14 cellular contexts compared by ENCODE assay signal in genomic region chr16:65497571-65497970, GRCh38.
DNase-seq lines count a peak whose midpoint lies in the region; ATAC-seq and TF ChIP-seq lines count a peak whose summit lies in the region.
"Had no signal": no experiment of that assay in that cellular context is flagged by ENCODE, and none has a peak within 500 bp of the region (broad histone marks: within the 10 kb centered on the region; RNA-seq: fewer than 3 reads in every experiment).

No MANE protein-coding gene starts in this region.

- BruUV-seq in IMR-90 (replicated peaks; lab: Mats Ljungman, UMichigan), result no TSS peak

- WGBS in IMR-90 (ENCODE audit: extremely low coverage in 2 of 2, insufficient read length in 1 of 2), 2 experiments, result 0% methylated on average over 2 of the region's 6 CpGs; no CpG with 5 or more reads in 1 of the 2 experiments
- 87 to 94% methylated on average over 3 to 6 of the region's 6 CpGs for WGBS in endodermal cell (ENCODE audit: insufficient coverage in 1 of 2, insufficient read length in 1 of 2), 2 experiments

- POLR2A ChIA-PET in IMR-90 (lab: Charles Lee; ENCODE audit: unreplicated experiment), result no interaction called here

- H4K91ac ChIP-seq in IMR-90 (ENCODE audit: insufficient read depth, low read depth, low read length), result no peak overlapping the region

- H3K18ac ChIP-seq in IMR-90 (ENCODE audit: low read depth, low read length), result no peak overlapping the region

- H4K20me1 ChIP-seq in IMR-90 (ENCODE audit: insufficient read depth, low read length), result no peaks in the 10 kb centered on the region

- H3K56ac ChIP-seq in IMR-90 (ENCODE audit: extremely low read depth, insufficient read depth, low read length), result no peak overlapping the region

- H3K9me3 Mint-ChIP-seq in endodermal cell, result no peaks in the 10 kb centered on the region
- peaks cover 16% of the 10 kb centered on the region for H3K9me3 Mint-ChIP-seq in activated T-helper 2 cell treated with anti-CD3 and anti-CD28 coated beads, Interferon-gamma antibody, Interleukin-2, Interleukin-4, amounts not matched to agents 10 μg/mL and 5 μg/mL and 100 μg/mL, durations not matched to agents 14 hours and 24 hours and 36 hours

- H3K4me1 ChIP-seq in IMR-90 (ENCODE audit: control insufficient read depth, insufficient read depth, low read length) (peaks cover 2% of the 10 kb centered on the region; the same call in 1 of the 2 replicates), endodermal cell (ENCODE audit: control insufficient read depth, insufficient read depth, low read length) (no peaks in the 10 kb centered on the region)

- H3K23ac ChIP-seq in IMR-90 (ENCODE audit: low read depth, low read length), result no peak overlapping the region

- no peak for TF ChIP-seq RAD21 in IMR-90 (IDR thresholded peaks at IDR 0.05; ENCODE audit: low read length)

- H3K79me1 ChIP-seq in IMR-90 (ENCODE audit: low read depth in 1 of 2, low read length in 2 of 2), result no peaks in the 10 kb centered on the region

- no peak overlapping the region for H3K4ac ChIP-seq in IMR-90 (ENCODE audit: low read depth, low read length)

- no peaks in the 10 kb centered on the region for H3K36me3 Mint-ChIP-seq in endodermal cell (ENCODE audit: low read depth)
- H3K36me3 Mint-ChIP-seq in activated T-helper 2 cell treated with anti-CD3 and anti-CD28 coated beads, Interferon-gamma antibody, Interleukin-2, Interleukin-4, amounts not matched to agents 10 μg/mL and 5 μg/mL and 100 μg/mL, durations not matched to agents 14 hours and 24 hours and 36 hours (ENCODE audit: low read depth), result no peaks in the 10 kb centered on the region

- H2BK20ac ChIP-seq in IMR-90 (ENCODE audit: low read depth, low read length), result no peak overlapping the region

- H3K9me3 ChIP-seq in IMR-90 (ENCODE audit: control insufficient read depth, insufficient read depth, low read length) (no peaks in the 10 kb centered on the region; the same call in 1 of the 2 replicates), endodermal cell (ENCODE audit: control insufficient read depth, low read length) (no peaks in the 10 kb centered on the region)
- H3K9me3 ChIP-seq: SJSA1 had no signal

- H3K27me3 Mint-ChIP-seq in endodermal cell (ENCODE audit: insufficient read depth), result no peaks in the 10 kb centered on the region
- no peaks in the 10 kb centered on the region for H3K27me3 Mint-ChIP-seq in activated T-helper 2 cell treated with anti-CD3 and anti-CD28 coated beads, Interferon-gamma antibody, Interleukin-2, Interleukin-4, amounts not matched to agents 10 μg/mL and 5 μg/mL and 100 μg/mL, durations not matched to agents 14 hours and 24 hours and 36 hours (ENCODE audit: low read depth)

- H3K14ac ChIP-seq in IMR-90 (replicated peaks; ENCODE audit: low read depth, low read length), result no peak overlapping the region

- dilution Hi-C loops in IMR-90 (cut with HindIII; ENCODE audit: low sequenced_read_pairs, unreplicated experiment), result no loop called here

- H3K27me3 ChIP-seq in IMR-90 (ENCODE audit: control insufficient read depth, insufficient read depth, low read length) (no peaks in the 10 kb centered on the region), endodermal cell (ENCODE audit: control insufficient read depth, insufficient read depth, low read length, poor library complexity, severe bottlenecking) (no peaks in the 10 kb centered on the region)
- H3K27me3 ChIP-seq: SJSA1 had no signal

- H3K27ac Mint-ChIP-seq in endodermal cell, result no peak overlapping the region
- no peak overlapping the region for H3K27ac Mint-ChIP-seq in activated T-helper 2 cell treated with anti-CD3 and anti-CD28 coated beads, Interferon-gamma antibody, Interleukin-2, Interleukin-4, amounts not matched to agents 10 μg/mL and 5 μg/mL and 100 μg/mL, durations not matched to agents 14 hours and 24 hours and 36 hours

- H3K9ac ChIP-seq in IMR-90 (ENCODE audit: low read depth, low read length) (no peak overlapping the region), endodermal cell (ENCODE audit: extremely low read depth, low read length, poor library complexity, severe bottlenecking) (no peak overlapping the region)

- H2BK15ac ChIP-seq in IMR-90 (ENCODE audit: low read depth, low read length), result no peak overlapping the region

- no peak overlapping the region for H4K5ac ChIP-seq in IMR-90 (ENCODE audit: low read depth, low read length)

- peaks cover 20% of the 10 kb centered on the region for H3K4me1 Mint-ChIP-seq in endodermal cell
- H3K4me1 Mint-ChIP-seq in activated T-helper 2 cell treated with anti-CD3 and anti-CD28 coated beads, Interferon-gamma antibody, Interleukin-2, Interleukin-4, amounts not matched to agents 10 μg/mL and 5 μg/mL and 100 μg/mL, durations not matched to agents 14 hours and 24 hours and 36 hours (ENCODE audit: low read depth), result no peaks in the 10 kb centered on the region

- H2BK5ac ChIP-seq in IMR-90 (ENCODE audit: low read depth, low read length, poor library complexity, severe bottlenecking), result no peak overlapping the region

- in situ Hi-C loops in IMR-90 (cut with MboI; ENCODE audit: low sequenced_read_pairs), result no loop called here

- CTCF ChIA-PET in IMR-90 (lab: Yijun Ruan, JAX), result no interaction called here

- no peak for TF ChIP-seq CTCF in IMR-90 (conservative IDR thresholded peaks at IDR 0.05; ENCODE audit: low read depth, low read length)
- no peak for TF ChIP-seq CTCF in endodermal cell (conservative IDR thresholded peaks at IDR 0.05)

- H2AK9ac ChIP-seq in IMR-90 (replicated peaks; ENCODE audit: low read depth, low read length, poor library complexity), result no peak overlapping the region

- intact Hi-C loops in IMR-90 (cut with micrococcal nuclease), result no loop called here
- intact Hi-C loops in activated T-helper 2 cell treated with anti-CD3 and anti-CD28 coated beads, Interferon-gamma antibody, Interleukin-2, Interleukin-4, amounts not matched to agents 10 μg/mL and 5 μg/mL and 100 μg/mL, durations not matched to agents 14 hours and 24 hours and 36 hours (cut with micrococcal nuclease), result no loop called here

- DNase-seq in AG08396 (ENCODE audit: low spot score) (peak; percentile 16), IMR-90 (peak; percentile 33), brain pericyte (ENCODE audit: low read depth, low spot score) (peak; percentile 74), midbrain (lab: John Stamatoyannopoulos, UW) (peak; percentile 25), left lobe of liver (ENCODE audit: low spot score) (no peak), endodermal cell (no peak)
- DNase-seq in activated T-helper 2 cell treated with anti-CD3 and anti-CD28 coated beads, Interferon-gamma antibody, Interleukin-2, Interleukin-4, amounts not matched to agents 10 μg/mL and 5 μg/mL and 100 μg/mL, durations not matched to agents 14 hours and 24 hours and 36 hours (ENCODE audit: low spot score), result no peak
- DNase-seq: NCI-H1417 treated with DMSO at 0.1 percent for 48 hours, NCI-H2029, NCI-H2171, NCI-H748 treated with DMSO at 0.1 percent for 48 hours, PC-3 had no signal

- no peak overlapping the region for H4K8ac ChIP-seq in IMR-90 (ENCODE audit: low read depth in 2 of 2, low read length in 2 of 2)

- no peak overlapping the region for H2AFZ ChIP-seq in IMR-90 (replicated peaks; ENCODE audit: low read length, poor library complexity)

- no peaks in the 10 kb centered on the region for H3K9me1 ChIP-seq in IMR-90 (ENCODE audit: insufficient read depth, low read length)

- H3K4me3 Mint-ChIP-seq in endodermal cell, result no peak overlapping the region
- H3K4me3 Mint-ChIP-seq in activated T-helper 2 cell treated with anti-CD3 and anti-CD28 coated beads, Interferon-gamma antibody, Interleukin-2, Interleukin-4, amounts not matched to agents 10 μg/mL and 5 μg/mL and 100 μg/mL, durations not matched to agents 14 hours and 24 hours and 36 hours (ENCODE audit: low read depth), result no peak overlapping the region

- H3K4me3 ChIP-seq in IMR-90 (ENCODE audit: insufficient read depth, low read depth, low read length) (no peak overlapping the region), endodermal cell (ENCODE audit: low read length) (no peak overlapping the region)
- H3K4me3 ChIP-seq: SJSA1 had no signal

- H2AK5ac ChIP-seq in IMR-90 (ENCODE audit: low read depth, low read length), result no peak overlapping the region

- H3K27ac ChIP-seq in IMR-90 (ENCODE audit: insufficient read depth, low read length) (no peak overlapping the region), endodermal cell (ENCODE audit: low read depth, low read length) (no peak overlapping the region)
- H3K27ac ChIP-seq: SJSA1 had no signal

- no peak for TF ChIP-seq POLR2A in IMR-90 (IDR thresholded peaks at IDR 0.05; ENCODE audit: low read depth, low read length)

- H3K4me2 ChIP-seq in IMR-90 (ENCODE audit: low read depth, low read length), result peak overlapping the region; percentile 39; the same call in 1 of the 2 replicates

- H3K36me3 ChIP-seq in IMR-90 (ENCODE audit: control insufficient read depth, insufficient read depth, low read length) (no peaks in the 10 kb centered on the region), endodermal cell (ENCODE audit: control insufficient read depth, insufficient read depth, low read length) (no peaks in the 10 kb centered on the region)
- H3K36me3 ChIP-seq: SJSA1 had no signal

- ATAC-seq in IMR-90 (ENCODE audit: low read depth) (no peak), left lobe of liver (no peak), HG02763 (IDR thresholded peaks at IDR 0.05; ENCODE audit: unreplicated experiment) (no peak)
- ATAC-seq: PC-3 had no signal

- no peak overlapping the region for H2BK120ac ChIP-seq in IMR-90 (ENCODE audit: low read depth, low read length)

TF ChIP-seq in IMR-90, 13 proteins besides CTCF, POLR2A, EP300 and RAD21 (continues in another document):
- no peak for TF ChIP-seq FOS (IDR thresholded peaks at IDR 0.05; ENCODE audit: low read depth, low read length)
- no peak for TF ChIP-seq CHD1 (IDR thresholded peaks at IDR 0.05; ENCODE audit: low read depth, low read length)
- no peak for TF ChIP-seq MAZ (IDR thresholded peaks at IDR 0.05; ENCODE audit: borderline replicate concordance, low read depth, low read length)
- TF ChIP-seq NFE2L2 (IDR thresholded peaks at IDR 0.05; ENCODE audit: low read depth, low read length), result no peak
- no peak for TF ChIP-seq RFX5 (IDR thresholded peaks at IDR 0.05; ENCODE audit: low read depth, low read length)
- TF ChIP-seq BHLHE40 (IDR thresholded peaks at IDR 0.05; ENCODE audit: low read depth, low read length), result no peak
- no peak for TF ChIP-seq CEBPB (IDR thresholded peaks at IDR 0.05; ENCODE audit: low read depth, low read length)
- TF ChIP-seq ELK1 (IDR thresholded peaks at IDR 0.05; ENCODE audit: borderline replicate concordance, low read depth, low read length), result no peak

Comparison
In these comparisons a context has a peak if more than half of its experiments do, and no peak if none do; other contexts are left out.
1. DNase-seq: peak in AG08396 (single experiment), IMR-90 (single experiment), brain pericyte (single experiment) and midbrain (single experiment); none in left lobe of liver (single experiment), endodermal cell (single experiment) and activated T-helper 2 cell treated with anti-CD3 and anti-CD28 coated beads, Interferon-gamma antibody, Interleukin-2, Interleukin-4, amounts not matched to agents 10 μg/mL and 5 μg/mL and 100 μg/mL, durations not matched to agents 14 hours and 24 hours and 36 hours (single experiment).